Comparison of ENCODE assay signal across 1 cellular context in genomic region chr11:4071828-4072421, GRCh38.
TF ChIP-seq lines count a peak whose summit lies in the region.

No MANE protein-coding gene starts in this region.

TF ChIP-seq in GM12878, 131 proteins besides CTCF, POLR2A, EP300 and RAD21:
- TF ChIP-seq FOXM1 (IDR thresholded peaks at IDR 0.05; ENCODE audit: low read depth, low read length): no peak
- TF ChIP-seq IKZF1 (conservative IDR thresholded peaks at IDR 0.05): no peak
- no peak for TF ChIP-seq MXI1 (IDR thresholded peaks at IDR 0.05; ENCODE audit: low read depth, low read length)
- no peak for TF ChIP-seq TARDBP (IDR thresholded peaks at IDR 0.05; ENCODE audit: borderline replicate concordance)
- no peak for TF ChIP-seq TAF1 (IDR thresholded peaks at IDR 0.05; ENCODE audit: borderline replicate concordance, low read depth, low read length)
- no peak for TF ChIP-seq PAX5 (IDR thresholded peaks at IDR 0.05; ENCODE audit: borderline replicate concordance, low read depth, low read length)
- no peak for TF ChIP-seq E2F4 (IDR thresholded peaks at IDR 0.05; ENCODE audit: low read depth, low read length)
- TF ChIP-seq CREM (IDR thresholded peaks at IDR 0.05; ENCODE audit: low read depth): no peak
- TF ChIP-seq TBL1XR1 (IDR thresholded peaks at IDR 0.05; ENCODE audit: low read depth, low read length): no peak
- no peak for TF ChIP-seq SPI1 (IDR thresholded peaks at IDR 0.05; ENCODE audit: borderline replicate concordance, insufficient read depth, low read depth, low read length)
- no peak for TF ChIP-seq TCF12 (IDR thresholded peaks at IDR 0.05; ENCODE audit: low read depth, low read length)
- no peak for TF ChIP-seq ZNF274 (IDR thresholded peaks at IDR 0.05; ENCODE audit: insufficient read depth, insufficient read length)
- no peak for TF ChIP-seq NR2F1 (conservative IDR thresholded peaks at IDR 0.05)
- no peak for TF ChIP-seq ZNF217 (IDR thresholded peaks at IDR 0.05)
- no peak for TF ChIP-seq TCF3 (IDR thresholded peaks at IDR 0.05; ENCODE audit: borderline replicate concordance, insufficient read depth, low read depth, low read length)
- no peak for TF ChIP-seq SUZ12 (IDR thresholded peaks at IDR 0.05; ENCODE audit: unreplicated experiment)
- no peak for TF ChIP-seq ASH2L (IDR thresholded peaks at IDR 0.05; ENCODE audit: borderline replicate concordance, low read depth)
- no peak for TF ChIP-seq SIN3A (IDR thresholded peaks at IDR 0.05; ENCODE audit: low read depth, low read length)
